In genomic region chr7:72751978-72752377, GRCh38 we compare ENCODE assay signal across 16 cellular contexts.
DNase-seq lines count a peak whose midpoint lies in the region; ATAC-seq and TF ChIP-seq lines count a peak whose summit lies in the region.
"Had no signal": no experiment of that assay in that cellular context is flagged by ENCODE, and none has a peak within 500 bp of the region (broad histone marks: within the 10 kb centered on the region; RNA-seq: fewer than 3 reads in every experiment).

No MANE protein-coding gene starts in this region.

- DNase-seq in D341Med (ENCODE audit: low spot score) (peak; percentile 82), astrocyte of the spinal cord (ENCODE audit: low read depth, low spot score) (no peak), mesenchymal stem cell (peak; percentile 11), putamen (ENCODE audit: low spot score) (no peak)
- DNase-seq: CD8-positive, alpha-beta T cell; colonic mucosa; gastrocnemius medialis; left ventricle myocardium superior; NCI-H1417; PC-9; stimulated activated CD4-positive, alpha-beta T cell treated with anti-CD3 and anti-CD28 coated beads, Interleukin-2, amount 100 ng/mL, for 24 hours; stimulated activated naive CD4-positive, alpha-beta T cell treated with Interleukin-2 at 50 U/mL for 16 hours had no signal

- TF ChIP-seq EP300 in Ishikawa (IDR thresholded peaks at IDR 0.05; ENCODE audit: borderline replicate concordance): no peak

- H3K14ac ChIP-seq in mesenchymal stem cell (ENCODE audit: low read length in 2 of 2): no peak overlapping the region

- no peaks in the 10 kb centered on the region for H3K9me3 ChIP-seq in mesenchymal stem cell (ENCODE audit: control insufficient read depth, low read length)
- H3K9me3 ChIP-seq: colonic mucosa, gastrocnemius medialis had no signal

- H4K8ac ChIP-seq in mesenchymal stem cell (ENCODE audit: low read length): peak overlapping the region; percentile 41

- no peak overlapping the region for H2BK15ac ChIP-seq in mesenchymal stem cell (ENCODE audit: low read depth, poor library complexity, severe bottlenecking)

- H2BK120ac ChIP-seq in mesenchymal stem cell (ENCODE audit: low read depth, low read length): no peak overlapping the region

- no peak overlapping the region for H2AK5ac ChIP-seq in mesenchymal stem cell (ENCODE audit: low read length, severe bottlenecking)

- peaks cover 1% of the 10 kb centered on the region for H3K4me1 ChIP-seq in mesenchymal stem cell (ENCODE audit: control insufficient read depth, insufficient read depth, low read depth, low read length)
- H3K4me1 ChIP-seq: colonic mucosa, gastrocnemius medialis had no signal

- no peak overlapping the region for H3K4me2 ChIP-seq in mesenchymal stem cell (ENCODE audit: low read length, poor library complexity, severe bottlenecking)
- H3K4me2 ChIP-seq: PC-9 had no signal

- no peak for ATAC-seq in HG03442 (IDR thresholded peaks at IDR 0.05; ENCODE audit: unreplicated experiment)
- ATAC-seq in GM21390 (IDR thresholded peaks at IDR 0.05; ENCODE audit: unreplicated experiment): no peak
- no peak for ATAC-seq in GM19397 (IDR thresholded peaks at IDR 0.05; ENCODE audit: unreplicated experiment)
- ATAC-seq: CD8-positive, alpha-beta T cell; gastrocnemius medialis; left ventricle myocardium superior had no signal

- no peak overlapping the region for H3K23ac ChIP-seq in mesenchymal stem cell (ENCODE audit: low read length in 2 of 2)

- peak; percentile 10 for TF ChIP-seq CTCF in astrocyte of the spinal cord (IDR thresholded peaks at IDR 0.05; ENCODE audit: low read depth, low read length)

- no peaks in the 10 kb centered on the region for H3K27me3 ChIP-seq in mesenchymal stem cell (ENCODE audit: control insufficient read depth in 1 of 2, insufficient read depth in 1 of 2, low read length in 2 of 2)
- H3K27me3 ChIP-seq: colonic mucosa, gastrocnemius medialis had no signal

- WGBS in mesenchymal stem cell: 60% methylated on average over 2 of the region's 2 CpGs

- peak overlapping the region in 1 of 2 experiments; percentile 2 for H3K18ac ChIP-seq in mesenchymal stem cell (ENCODE audit: low read depth in 1 of 2, low read length in 2 of 2)

- H2BK5ac ChIP-seq in mesenchymal stem cell (ENCODE audit: low read depth, low read length, poor library complexity, severe bottlenecking): no peak overlapping the region

- 0 out of 2 replicates have a peak, but pooled peaks have one; percentile 22 for TF ChIP-seq RAD21 in Ishikawa (IDR thresholded peaks at IDR 0.05; ENCODE audit: low read depth)

- H3K36me3 ChIP-seq in mesenchymal stem cell (ENCODE audit: control insufficient read depth in 1 of 2, insufficient read depth in 2 of 2, low read depth in 1 of 2, low read length in 2 of 2): no peaks in the 10 kb centered on the region
- H3K36me3 ChIP-seq: colonic mucosa, gastrocnemius medialis had no signal

- H3K4me3 ChIP-seq in astrocyte of the spinal cord (ENCODE audit: low read depth, low read length): no peak overlapping the region
- H3K4me3 ChIP-seq in mesenchymal stem cell (ENCODE audit: insufficient read depth in 1 of 2, low read depth in 1 of 2, low read length in 2 of 2): no peak overlapping the region
- H3K4me3 ChIP-seq: colonic mucosa, gastrocnemius medialis, PC-9 had no signal

- H3K79me1 ChIP-seq in mesenchymal stem cell (replicated peaks; ENCODE audit: low read length, poor library complexity, severe bottlenecking): peaks cover 2% of the 10 kb centered on the region

- H2BK12ac ChIP-seq in mesenchymal stem cell (ENCODE audit: low read length in 2 of 2): no peak overlapping the region

- no peak overlapping the region for H4K91ac ChIP-seq in mesenchymal stem cell (ENCODE audit: low read length)

- in situ Hi-C loops in astrocyte of the spinal cord (cut with HindIII; ENCODE audit: low sequenced_read_pairs): no loop called here

- no peak overlapping the region for H3K27ac ChIP-seq in mesenchymal stem cell (ENCODE audit: low read length, poor library complexity, severe bottlenecking)
- H3K27ac ChIP-seq: colonic mucosa, gastrocnemius medialis, PC-9 had no signal

- no peak overlapping the region for H3K4ac ChIP-seq in mesenchymal stem cell (ENCODE audit: low read depth in 1 of 2, low read length in 2 of 2)

- no peak overlapping the region for H3K9ac ChIP-seq in mesenchymal stem cell (ENCODE audit: low read length)

- no peak overlapping the region for H2AFZ ChIP-seq in mesenchymal stem cell (ENCODE audit: low read depth, low read length)
- H2AFZ ChIP-seq: PC-9 had no signal

TF ChIP-seq in Ishikawa, 13 proteins besides CTCF, POLR2A, EP300 and RAD21:
- TF ChIP-seq EGR1 (IDR thresholded peaks at IDR 0.05): no peak
- no peak for TF ChIP-seq YY1 (IDR thresholded peaks at IDR 0.05; ENCODE audit: low read depth)
- no peak for TF ChIP-seq TEAD4 (IDR thresholded peaks at IDR 0.05)
- no peak for TF ChIP-seq REST (IDR thresholded peaks at IDR 0.05; ENCODE audit: low read depth)
- TF ChIP-seq ZBTB7A (IDR thresholded peaks at IDR 0.05; ENCODE audit: low read depth): no peak
- TF ChIP-seq NFIC (IDR thresholded peaks at IDR 0.05): no peak
- TF ChIP-seq FOXM1 (IDR thresholded peaks at IDR 0.05; ENCODE audit: borderline replicate concordance, low read depth): no peak
- no peak for TF ChIP-seq TCF12 (IDR thresholded peaks at IDR 0.05; ENCODE audit: low read depth)
- TF ChIP-seq CEBPB (IDR thresholded peaks at IDR 0.05): no peak
- no peak for TF ChIP-seq USF1 (IDR thresholded peaks at IDR 0.05)
- no peak for TF ChIP-seq MAX (IDR thresholded peaks at IDR 0.05)
- TF ChIP-seq CREB1 (IDR thresholded peaks at IDR 0.05; ENCODE audit: low read depth): no peak
- TF ChIP-seq TAF1 (IDR thresholded peaks at IDR 0.05; ENCODE audit: low read depth): no peak

Comparison
In these comparisons a context has a peak if more than half of its experiments do, and no peak if none do; other contexts are left out.
1. DNase-seq: peak in D341Med (single experiment) and mesenchymal stem cell (single experiment); none in astrocyte of the spinal cord (single experiment) and putamen (single experiment).